Comparison of ENCODE assay signal across 10 cellular contexts in the genomic region with DNA sequence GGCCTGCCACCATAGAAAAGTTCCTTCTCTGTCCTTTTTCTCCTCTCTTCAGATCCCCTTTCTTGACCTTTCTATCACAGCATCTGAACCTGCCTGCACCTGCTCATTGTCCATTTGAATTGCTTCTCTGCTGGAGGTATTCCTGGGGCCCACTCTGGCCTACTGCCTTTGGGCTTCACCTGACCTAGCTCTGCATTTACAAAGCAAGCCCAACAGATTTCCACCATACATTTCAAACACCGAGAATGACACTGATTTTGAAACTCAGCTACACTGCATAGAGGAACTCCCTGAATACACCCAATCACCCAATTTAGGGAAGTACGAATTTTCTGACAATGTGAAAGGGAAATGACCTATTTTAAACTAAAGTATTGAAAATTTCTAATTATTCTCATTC.
A peak's percentile ranks its signal among the peaks of the same experiment; 100 is the strongest.
DNase-seq lines count a peak whose midpoint lies in the region; ATAC-seq and TF ChIP-seq lines count a peak whose summit lies in the region.
"Had no signal": no experiment of that assay in that cellular context is flagged by ENCODE, and none has a peak within 500 bp of the region (broad histone marks: within the 10 kb centered on the region; RNA-seq: fewer than 3 reads in every experiment).

No MANE protein-coding gene starts in this region.

- no peaks in the 10 kb centered on the region for H3K36me3 ChIP-seq in brain microvascular endothelial cell (replicated peaks)

- DNase-seq in ELF-1 (ENCODE audit: low read depth, low spot score) = peak; percentile 65
- DNase-seq in WTC11 (ENCODE audit: low spot score) = peak; percentile 50
- DNase-seq in GM19238 (ENCODE audit: insufficient read length, low spot score) = no peak
- no peak for DNase-seq in GOT3 (lab: John Stamatoyannopoulos, UW)
- no peak for DNase-seq in SW480 (ENCODE audit: low spot score)
- no peak for DNase-seq in brain microvascular endothelial cell
- DNase-seq: NCI-H2081 treated with DMSO at 0.1 percent for 48 hours, T-helper 9 cell had no signal

- no peaks in the 10 kb centered on the region for H3K27me3 ChIP-seq in brain microvascular endothelial cell (replicated peaks)

- TF ChIP-seq CTCF in WTC11 (IDR thresholded peaks at IDR 0.05) = no peak
- no peak for TF ChIP-seq CTCF in brain microvascular endothelial cell (IDR thresholded peaks at IDR 0.05; ENCODE audit: low read depth, low read length, missing control alignments)

- CTCF ChIA-PET in WTC11 (lab: Charles Lee) = interaction anchor here (0.6 to 2.3 kb wide), 4 partner anchors 14 to 581 kb away, joined by 3 to 6 read pairs (median 4); no protein-coding TSS in a partner anchor

- in situ Hi-C loops in brain microvascular endothelial cell (cut with HindIII; ENCODE audit: low pct_ligation_motif_present, low sequenced_read_pairs) = no loop called here

- H3K4me3 ChIP-seq in brain microvascular endothelial cell (ENCODE audit: low read depth, low read length) = no peak overlapping the region

- no peak overlapping the region for H3K27ac ChIP-seq in brain microvascular endothelial cell

- POLR2A ChIA-PET in WTC11 (lab: Charles Lee) = interaction anchor here (0.6 kb wide), 1 partner anchor 995 kb away, joined by 3 read pairs; no protein-coding TSS in a partner anchor

- peaks cover 25% of the 10 kb centered on the region for H3K36me3 Mint-ChIP-seq in WTC11

- H3K27me3 Mint-ChIP-seq in WTC11 (ENCODE audit: low read depth) = no peaks in the 10 kb centered on the region; the same call in 1 of the 2 replicates

- H3K4me1 Mint-ChIP-seq in WTC11 = peaks cover 56% of the 10 kb centered on the region

- peaks cover 31% of the 10 kb centered on the region for H3K9me3 Mint-ChIP-seq in WTC11

- H3K4me3 Mint-ChIP-seq in WTC11 = peak overlapping the region; percentile 25

- ATAC-seq in GM21360 (IDR thresholded peaks at IDR 0.05; ENCODE audit: unreplicated experiment) (peak; percentile 93), HG03103 (IDR thresholded peaks at IDR 0.05; ENCODE audit: low read depth, unreplicated experiment) (peak; percentile 91), WTC11 (peak; percentile 90)

- H3K27ac Mint-ChIP-seq in WTC11 = peak overlapping the region; percentile 68

TF ChIP-seq in WTC11, 78 proteins besides CTCF, POLR2A, EP300 and RAD21:
- TF ChIP-seq ZNF423 (CRISPR knock-in tag; IDR thresholded peaks at IDR 0.05) (peak; percentile 65; the same call in 1 of the 2 replicates), ZNF263 (CRISPR knock-in tag; IDR thresholded peaks at IDR 0.05; ENCODE audit: low read depth) (no peak), NR3C1 (CRISPR knock-in tag; conservative IDR thresholded peaks at IDR 0.05; ENCODE audit: low read depth) (no peak), CREM (CRISPR knock-in tag; IDR thresholded peaks at IDR 0.05) (no peak), FOXP4 (CRISPR knock-in tag; IDR thresholded peaks at IDR 0.05) (peak; percentile 20; the same call in 1 of the 2 replicates), ZNF219 (CRISPR knock-in tag; IDR thresholded peaks at IDR 0.05; ENCODE audit: borderline replicate concordance) (no peak), TEAD1 (CRISPR knock-in tag; IDR thresholded peaks at IDR 0.05) (0 out of 2 replicates have a peak, but pooled peaks have one; percentile 31), SP1 (CRISPR knock-in tag; conservative IDR thresholded peaks at IDR 0.05) (no peak), FOXK1 (CRISPR knock-in tag; IDR thresholded peaks at IDR 0.05) (0 out of 2 replicates have a peak, but pooled peaks have one; percentile 32), MLX (CRISPR knock-in tag; IDR thresholded peaks at IDR 0.05) (no peak)
- TF ChIP-seq, protein P1, sequence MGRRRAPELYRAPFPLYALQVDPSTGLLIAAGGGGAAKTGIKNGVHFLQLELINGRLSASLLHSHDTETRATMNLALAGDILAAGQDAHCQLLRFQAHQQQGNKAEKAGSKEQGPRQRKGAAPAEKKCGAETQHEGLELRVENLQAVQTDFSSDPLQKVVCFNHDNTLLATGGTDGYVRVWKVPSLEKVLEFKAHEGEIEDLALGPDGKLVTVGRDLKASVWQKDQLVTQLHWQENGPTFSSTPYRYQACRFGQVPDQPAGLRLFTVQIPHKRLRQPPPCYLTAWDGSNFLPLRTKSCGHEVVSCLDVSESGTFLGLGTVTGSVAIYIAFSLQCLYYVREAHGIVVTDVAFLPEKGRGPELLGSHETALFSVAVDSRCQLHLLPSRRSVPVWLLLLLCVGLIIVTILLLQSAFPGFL (CRISPR knock-in tag; IDR thresholded peaks at IDR 0.05; ENCODE audit: borderline replicate concordance) = no peak
- TF ChIP-seq, protein P2, sequence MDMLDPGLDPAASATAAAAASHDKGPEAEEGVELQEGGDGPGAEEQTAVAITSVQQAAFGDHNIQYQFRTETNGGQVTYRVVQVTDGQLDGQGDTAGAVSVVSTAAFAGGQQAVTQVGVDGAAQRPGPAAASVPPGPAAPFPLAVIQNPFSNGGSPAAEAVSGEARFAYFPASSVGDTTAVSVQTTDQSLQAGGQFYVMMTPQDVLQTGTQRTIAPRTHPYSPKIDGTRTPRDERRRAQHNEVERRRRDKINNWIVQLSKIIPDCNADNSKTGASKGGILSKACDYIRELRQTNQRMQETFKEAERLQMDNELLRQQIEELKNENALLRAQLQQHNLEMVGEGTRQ (CRISPR knock-in tag; IDR thresholded peaks at IDR 0.05) = peak; percentile 35; the same call in 1 of the 2 replicates

Comparison
In these comparisons a context has a peak if more than half of its experiments do, and no peak if none do; other contexts are left out.
1. DNase-seq: peak in ELF-1 (single experiment) and WTC11 (single experiment); none in GM19238 (single experiment), GOT3 (single experiment), SW480 (single experiment) and brain microvascular endothelial cell (single experiment).
2. Peak in every context shown above with its lines, with median percentiles within 50 percentile points of each other: ATAC-seq.